ENCODE assay signal across 23 cellular contexts in genomic region chr3:13339833-13340232, GRCh38.
"Had no signal": no experiment of that assay in that cellular context is flagged by ENCODE, and none has a peak within 500 bp of the region (broad histone marks: within the 10 kb centered on the region; RNA-seq: fewer than 3 reads in every experiment).

No MANE protein-coding gene starts in this region.

- H3K27ac Mint-ChIP-seq: memory B cell; neural progenitor cell; progenitor cell of endocrine pancreas; stimulated activated naive CD8-positive, alpha-beta T cell treated with anti-CD3 and anti-CD28 coated beads, Interleukin-15, Interleukin-2, amounts not matched to agents 100 ng/mL and 50 ng/mL, for 24 hours had no signal

- H3K4me3 ChIP-seq: hepatocyte, left ventricle myocardium inferior, lower lobe of right lung, neural progenitor cell, pancreas, tibial artery, upper lobe of left lung, uterus had no signal

- FAIRE-seq: kidney, pancreas had no signal

- H3K4me1 ChIP-seq: left ventricle myocardium inferior, lower lobe of right lung, tibial artery, upper lobe of left lung, uterus had no signal

- ATAC-seq: left cardiac atrium; lower lobe of right lung; natural killer cell treated with Interleukin-12 subunit alpha and Interleukin-12 subunit beta and Interleukin-15 and Interleukin-18, amount 100 ng/mL, for 72 hours; pancreas; right cardiac atrium; stimulated activated memory B cell treated with anti-CD40 and anti-IgM and Interleukin-4, amounts not matched to agents 10 μg/mL and 1 μg/mL and 100 μg/mL, for 72 hours had no signal

- H3K27me3 Mint-ChIP-seq: memory B cell; natural killer cell treated with Interleukin-12 subunit alpha and Interleukin-12 subunit beta and Interleukin-15 and Interleukin-18, amount 100 ng/mL, for 72 hours; progenitor cell of endocrine pancreas; stimulated activated memory B cell treated with anti-CD40 and anti-IgM and Interleukin-4, amounts not matched to agents 10 μg/mL and 1 μg/mL and 100 μg/mL, for 72 hours; stimulated activated naive CD8-positive, alpha-beta T cell treated with anti-CD3 and anti-CD28 coated beads, Interleukin-15, Interleukin-2, amounts not matched to agents 100 ng/mL and 50 ng/mL, for 24 hours had no signal

- H3K27me3 ChIP-seq: hepatocyte, neural progenitor cell, pancreas, tibial artery, upper lobe of left lung, uterus had no signal

- H3K4me2 ChIP-seq: hepatocyte, neural progenitor cell had no signal

- DNase-seq: effector CD4-positive, alpha-beta T cell; foreskin melanocyte; head of caudate nucleus; kidney; left cardiac atrium; left ventricle myocardium inferior; lower lobe of right lung; midbrain; occipital lobe; right cardiac atrium; stimulated activated CD4-positive, alpha-beta T cell treated with anti-CD3 and anti-CD28 coated beads, Interleukin-4, amount 100 ng/mL, for 1 hour; stimulated activated CD8-positive, alpha-beta memory T cell treated with anti-CD3 and anti-CD28 coated beads, Interleukin-4, amount 100 ng/mL, for 48 hours; tibial artery; upper lobe of left lung; uterus had no signal

- H3K9ac ChIP-seq: neural progenitor cell had no signal

- H3K9me3 Mint-ChIP-seq: memory B cell; natural killer cell treated with Interleukin-12 subunit alpha and Interleukin-12 subunit beta and Interleukin-15 and Interleukin-18, amount 100 ng/mL, for 72 hours; stimulated activated memory B cell treated with anti-CD40 and anti-IgM and Interleukin-4, amounts not matched to agents 10 μg/mL and 1 μg/mL and 100 μg/mL, for 72 hours; stimulated activated naive CD8-positive, alpha-beta T cell treated with anti-CD3 and anti-CD28 coated beads, Interleukin-15, Interleukin-2, amounts not matched to agents 100 ng/mL and 50 ng/mL, for 24 hours had no signal

- H3K36me3 ChIP-seq: left ventricle myocardium inferior, neural progenitor cell, uterus had no signal

- H3K27ac ChIP-seq: hepatocyte, left ventricle myocardium inferior, lower lobe of right lung, neural progenitor cell, pancreas, tibial artery, upper lobe of left lung, uterus had no signal

- H2AFZ ChIP-seq: hepatocyte, neural progenitor cell had no signal

- H3K4me3 Mint-ChIP-seq: memory B cell; natural killer cell treated with Interleukin-12 subunit alpha and Interleukin-12 subunit beta and Interleukin-15 and Interleukin-18, amount 100 ng/mL, for 72 hours; neural progenitor cell; stimulated activated memory B cell treated with anti-CD40 and anti-IgM and Interleukin-4, amounts not matched to agents 10 μg/mL and 1 μg/mL and 100 μg/mL, for 72 hours; stimulated activated naive CD8-positive, alpha-beta T cell treated with anti-CD3 and anti-CD28 coated beads, Interleukin-15, Interleukin-2, amounts not matched to agents 100 ng/mL and 50 ng/mL, for 24 hours had no signal

- H3K79me2 ChIP-seq: hepatocyte had no signal

- H3K9me3 ChIP-seq: left ventricle myocardium inferior, lower lobe of right lung, pancreas, tibial artery, upper lobe of left lung, uterus had no signal
